Comparison of ENCODE assay signal across 9 cellular contexts in genomic region chr15:90883971-90884718, GRCh38. TPM values are rescaled to one million over a fixed set of nuclear protein-coding genes. Genes with fewer than 3 reads are reported as not detected.
DNase-seq lines count a peak whose midpoint lies in the region; ATAC-seq, FAIRE-seq and TF ChIP-seq lines count a peak whose summit lies in the region.
"Had no signal": no experiment of that assay in that cellular context is flagged by ENCODE, and none has a peak within 500 bp of the region (broad histone marks: within the 10 kb centered on the region; RNA-seq: fewer than 3 reads in every experiment).

FES (plus strand) TSS chr15:90884504; CDS start chr15:90885046, 542 bp downstream.

- H3K4me1 ChIP-seq in keratinocyte (ENCODE audit: control insufficient read depth, extremely low read depth, insufficient read depth, low read length) = no peaks in the 10 kb centered on the region

- no peaks in the 10 kb centered on the region for H3K9me1 ChIP-seq in keratinocyte (ENCODE audit: control insufficient read depth, extremely low read depth, insufficient read depth, low read length)

- H3K4me2 ChIP-seq in keratinocyte (ENCODE audit: control insufficient read depth, extremely low read depth, insufficient read depth, low read depth, low read length) = peak within 1 kb of the TSS; percentile 45

- peaks cover 10% of the 10 kb centered on the region for H3K4me1 Mint-ChIP-seq in brain
- peaks cover 72% of the 10 kb centered on the region for H3K4me1 Mint-ChIP-seq in stimulated activated effector memory CD8-positive, alpha-beta T cell treated with anti-CD3 and anti-CD28 coated beads, Interleukin-12 subunit alpha, Interleukin-12 subunit beta, amount 100 ng/mL, for 72 hours

- peak within 1 kb of the TSS; percentile 30 for H2AFZ ChIP-seq in keratinocyte (ENCODE audit: control insufficient read depth, low read length)

- H3K4me3 ChIP-seq in keratinocyte (ENCODE audit: control insufficient read depth in 2 of 3, extremely low read depth in 1 of 3, insufficient read depth in 2 of 3, low read depth in 1 of 3, low read length in 3 of 3) = peak within 1 kb of the TSS in 1 of 3 experiments; percentile 13

- no peak within 1 kb of the TSS for H3K27ac ChIP-seq in keratinocyte (ENCODE audit: control insufficient read depth, insufficient read depth, low read length)

- no peaks in the 10 kb centered on the region for H3K79me2 ChIP-seq in keratinocyte (ENCODE audit: control insufficient read depth, insufficient read depth, low read length)

- peak; percentile 36 for DNase-seq in AG08395 (ENCODE audit: low spot score)
- no peak for DNase-seq in keratinocyte (ENCODE audit: low read depth, low spot score)
- DNase-seq in stimulated activated effector memory CD8-positive, alpha-beta T cell treated with anti-CD3 and anti-CD28 coated beads, Interleukin-12 subunit alpha, Interleukin-12 subunit beta, amount 100 ng/mL, for 72 hours (ENCODE audit: low spot score in 2 of 2) = no peak
- no peak for DNase-seq in NCI-H2029 (lab: John Stamatoyannopoulos, UW)
- no peak for DNase-seq in Ammon's horn (ENCODE audit: low spot score)

- H3K9me3 ChIP-seq in keratinocyte (ENCODE audit: control insufficient read depth, low read depth, low read length) = no peaks in the 10 kb centered on the region

- peaks cover 5% of the 10 kb centered on the region for H3K27me3 Mint-ChIP-seq in brain

- no peaks in the 10 kb centered on the region for H3K27me3 ChIP-seq in keratinocyte (ENCODE audit: control insufficient read depth, extremely low read depth, insufficient read depth, low read length)

- peak within 1 kb of the TSS; percentile 47 for H3K9ac ChIP-seq in keratinocyte (ENCODE audit: control insufficient read depth, extremely low read depth, insufficient read depth, low read length)

- H3K27ac Mint-ChIP-seq in brain = peak within 1 kb of the TSS in 4 of 5 experiments; percentile 50 to 74 (median 65)
- peak within 1 kb of the TSS; percentile 81 for H3K27ac Mint-ChIP-seq in stimulated activated effector memory CD8-positive, alpha-beta T cell treated with anti-CD3 and anti-CD28 coated beads, Interleukin-12 subunit alpha, Interleukin-12 subunit beta, amount 100 ng/mL, for 72 hours

- H3K9me3 Mint-ChIP-seq in brain = no peaks in the 10 kb centered on the region
- H3K9me3 Mint-ChIP-seq in stimulated activated effector memory CD8-positive, alpha-beta T cell treated with anti-CD3 and anti-CD28 coated beads, Interleukin-12 subunit alpha, Interleukin-12 subunit beta, amount 100 ng/mL, for 72 hours = no peaks in the 10 kb centered on the region

- H4K20me1 ChIP-seq in keratinocyte (ENCODE audit: control insufficient read depth, extremely low read depth, insufficient read depth, low read length) = no peaks in the 10 kb centered on the region

- H3K36me3 Mint-ChIP-seq in brain = peaks cover 7% of the 10 kb centered on the region
- H3K36me3 Mint-ChIP-seq in stimulated activated effector memory CD8-positive, alpha-beta T cell treated with anti-CD3 and anti-CD28 coated beads, Interleukin-12 subunit alpha, Interleukin-12 subunit beta, amount 100 ng/mL, for 72 hours = peaks cover 97% of the 10 kb centered on the region

- peaks cover 8 to 16% of the 10 kb centered on the region in 2 experiments for H3K36me3 ChIP-seq in keratinocyte (ENCODE audit: control insufficient read depth in 2 of 2, extremely low read depth in 1 of 2, insufficient read depth in 2 of 2, low read length in 2 of 2)

- dilution Hi-C loops in keratinocyte (cut with MboI; ENCODE audit: extremely low pct_ligation_motif_present, low sequenced_read_pairs) = no loop called here

- no peak within 1 kb of the TSS for H3K4me3 Mint-ChIP-seq in brain
- peak within 1 kb of the TSS; percentile 36 for H3K4me3 Mint-ChIP-seq in stimulated activated effector memory CD8-positive, alpha-beta T cell treated with anti-CD3 and anti-CD28 coated beads, Interleukin-12 subunit alpha, Interleukin-12 subunit beta, amount 100 ng/mL, for 72 hours

- TF ChIP-seq CTCF in brain (conservative IDR thresholded peaks at IDR 0.05) (no peak), keratinocyte (optimal IDR thresholded peaks at IDR 0.05 in 1 of 3, IDR thresholded peaks at IDR 0.05 in 1 of 3, conservative IDR thresholded peaks at IDR 0.05 in 1 of 3; ENCODE audit: extremely low read depth in 1 of 3, insufficient read depth in 2 of 3, low read length in 3 of 3) (no peak)

- FAIRE-seq in keratinocyte (lab: Jason Lieb, UNC) = no peak
- FAIRE-seq: GM18507 had no signal

- ATAC-seq in HG03460 (IDR thresholded peaks at IDR 0.05; ENCODE audit: unreplicated experiment) (peak; percentile 34), GM21390 (IDR thresholded peaks at IDR 0.05; ENCODE audit: unreplicated experiment) (no peak)
- ATAC-seq in stimulated activated effector memory CD8-positive, alpha-beta T cell treated with anti-CD3 and anti-CD28 coated beads, Interleukin-12 subunit alpha, Interleukin-12 subunit beta, amount 100 ng/mL, for 72 hours = peak; percentile 2

RNA-seq across cellular contexts. Expression of gene FES, which starts in this region (rescaled TPM):
- polyA plus RNA-seq in brain (ENCODE audit: insufficient read depth, low read depth, low replicate concordance) (4.1 TPM), keratinocyte (0.24 to 0.34 TPM (median 0.28 TPM) in 3 replicates)
- not detected for polyA plus RNA-seq in keratinocyte (2011; ENCODE audit: low read depth)
- 0.10 and 0.14 TPM in 2 replicates for polyA plus RNA-seq in keratinocyte (2011; cell fraction: cytosol; rRNA removed)
- 0.11 and 0.56 TPM in 2 replicates for polyA plus RNA-seq in keratinocyte (2011; cell fraction: nucleus; rRNA removed)
- 0.16 and 0.82 TPM in 2 replicates for polyA plus RNA-seq in keratinocyte (2012; ENCODE audit: low replicate concordance)
- 0.83 to 3.2 TPM in 2 of 3 replicates, not detected in the other for polyA minus RNA-seq in keratinocyte
- not detected for polyA minus RNA-seq in keratinocyte (2011; cell fraction: cytosol; rRNA and poly(A)+ RNA removed)
- not detected in 2 replicates for polyA minus RNA-seq in keratinocyte (2011; cell fraction: nucleus; rRNA and poly(A)+ RNA removed)
